ENCODE assay signal across 1 cellular context in the genomic region with DNA sequence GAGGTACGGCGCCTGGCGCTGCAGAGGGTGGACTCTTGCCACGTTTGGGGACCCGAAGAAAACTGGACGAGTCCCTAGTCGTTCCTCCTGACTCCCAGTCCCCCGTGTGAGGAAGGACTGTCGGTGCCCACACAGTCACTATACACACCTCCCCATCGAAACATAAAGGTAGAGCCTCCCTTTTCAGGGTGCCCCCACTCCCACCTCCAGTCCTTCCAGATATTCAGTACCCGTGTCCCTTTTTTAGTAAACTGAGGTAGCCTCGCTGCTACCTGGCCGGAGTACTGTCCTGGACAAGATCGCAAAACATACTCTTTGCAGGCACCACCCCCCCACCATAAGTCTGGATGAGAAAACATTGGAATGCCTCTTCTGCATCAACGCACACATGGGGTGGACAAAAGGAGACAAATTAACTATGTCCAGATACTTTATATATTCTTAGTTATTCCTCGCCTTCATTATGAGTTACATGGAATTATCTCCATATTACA.
TF ChIP-seq lines count a peak whose summit lies in the region.

No MANE protein-coding gene starts in this region.

TF ChIP-seq in endothelial cell of umbilical vein, 7 proteins besides CTCF, POLR2A, EP300 and RAD21 (continued from another document):
- TF ChIP-seq, protein P1, sequence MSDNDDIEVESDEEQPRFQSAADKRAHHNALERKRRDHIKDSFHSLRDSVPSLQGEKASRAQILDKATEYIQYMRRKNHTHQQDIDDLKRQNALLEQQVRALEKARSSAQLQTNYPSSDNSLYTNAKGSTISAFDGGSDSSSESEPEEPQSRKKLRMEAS (IDR thresholded peaks at IDR 0.05; ENCODE audit: insufficient read depth, insufficient read length): no peak
- TF ChIP-seq GATA2 (IDR thresholded peaks at IDR 0.05; ENCODE audit: insufficient read depth, insufficient read length, low read depth, low read length) (no peak), POLR2AphosphoS5 (IDR thresholded peaks at IDR 0.05; ENCODE audit: insufficient read depth, low read depth, low read length) (no peak), FOS (IDR thresholded peaks at IDR 0.05; ENCODE audit: borderline replicate concordance, insufficient read depth, low read length) (no peak)
